In the genomic region with DNA sequence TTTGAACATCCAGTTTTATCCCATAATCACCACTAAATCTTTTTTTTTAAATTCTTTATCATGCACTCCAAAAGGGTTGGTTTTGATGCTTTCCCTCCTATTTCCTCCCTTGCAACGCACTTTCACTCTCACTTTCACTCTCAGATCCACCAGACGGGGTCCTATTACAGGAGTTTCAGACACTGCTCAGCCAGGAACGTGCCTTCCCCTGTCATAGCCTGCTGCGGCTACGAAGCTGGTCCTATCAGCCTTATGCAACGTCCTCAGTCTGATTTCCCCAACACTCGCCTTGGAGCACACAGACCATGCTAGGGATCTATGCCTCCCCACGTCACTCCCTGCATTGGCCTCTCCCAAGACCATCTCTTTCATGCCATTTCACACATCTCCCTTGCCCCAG, we compare ENCODE assay signal across 8 cellular contexts. TPM values are rescaled to one million over a fixed set of nuclear protein-coding genes. Genes with fewer than 3 reads are reported as not detected.
A peak's percentile ranks its signal among the peaks of the same experiment; 100 is the strongest.
DNase-seq lines count a peak whose midpoint lies in the region; ATAC-seq, FAIRE-seq and TF ChIP-seq lines count a peak whose summit lies in the region.

No MANE protein-coding gene starts in this region.

- intact Hi-C loops in lower leg skin (cut with DNase I; ENCODE audit: low total_unique reads), result no loop called here

- H3K36me3 Mint-ChIP-seq in astrocyte (ENCODE audit: low read depth, unreplicated experiment) (no peaks in the 10 kb centered on the region), endothelial cell (ENCODE audit: low read depth, unreplicated experiment) (no peaks in the 10 kb centered on the region)

- no peaks in the 10 kb centered on the region for H3K79me2 ChIP-seq in astrocyte (ENCODE audit: insufficient read depth, low read length)

- H3K27me3 ChIP-seq in astrocyte (ENCODE audit: insufficient read depth, low read length), result no peaks in the 10 kb centered on the region

- TF ChIP-seq CTCF in astrocyte (IDR thresholded peaks at IDR 0.05; ENCODE audit: insufficient read depth, low read depth, low read length) (no peak), lower leg skin (IDR thresholded peaks at IDR 0.05) (no peak), endothelial cell (IDR thresholded peaks at IDR 0.05; ENCODE audit: unreplicated experiment) (no peak)

- no peak overlapping the region for H3K27ac Mint-ChIP-seq in astrocyte (ENCODE audit: unreplicated experiment)
- no peak overlapping the region for H3K27ac Mint-ChIP-seq in endothelial cell (ENCODE audit: unreplicated experiment)

- 5 to 6% methylated on average over 8 of the region's 8 CpGs for WGBS in lower leg skin, 2 donors

- DNase-seq in H4 (ENCODE audit: low spot score) (peak; percentile 74), MV-4-11 (lab: John Stamatoyannopoulos, UW) (peak; percentile 63), astrocyte (ENCODE audit: low read depth) (peak; percentile 2), lower leg skin (ENCODE audit: low spot score in 2 of 2) (no peak), ureter (ENCODE audit: low spot score) (peak; percentile 53), endothelial cell (ENCODE audit: low spot score) (no peak), COR-L47 (lab: John Stamatoyannopoulos, UW) (no peak)

- no peaks in the 10 kb centered on the region for H4K20me1 ChIP-seq in astrocyte (ENCODE audit: insufficient read depth, low read length)

- no peak for FAIRE-seq in astrocyte (lab: Jason Lieb, UNC)

- H3K4me1 ChIP-seq in astrocyte (ENCODE audit: insufficient read depth, low read length), result peaks cover 9% of the 10 kb centered on the region

- H3K9me3 Mint-ChIP-seq in astrocyte (ENCODE audit: unreplicated experiment) (peaks cover 18% of the 10 kb centered on the region), endothelial cell (ENCODE audit: unreplicated experiment) (peaks cover 11% of the 10 kb centered on the region)

- H3K9me3 ChIP-seq in astrocyte (ENCODE audit: insufficient read depth, low read depth, low read length), result no peaks in the 10 kb centered on the region

- H3K27me3 Mint-ChIP-seq in astrocyte (ENCODE audit: low read depth, unreplicated experiment) (no peaks in the 10 kb centered on the region), endothelial cell (ENCODE audit: unreplicated experiment) (peaks cover 5% of the 10 kb centered on the region)

- peak overlapping the region; percentile 83 for H3K4me2 ChIP-seq in astrocyte (ENCODE audit: low read length)

- H3K9ac ChIP-seq in astrocyte (ENCODE audit: low read length), result peak overlapping the region; percentile 67

- peak; percentile 95 for ATAC-seq in GM18502 (IDR thresholded peaks at IDR 0.05; ENCODE audit: poor library complexity, unreplicated experiment)

- H3K36me3 ChIP-seq in astrocyte (ENCODE audit: insufficient read depth, low read length), result no peaks in the 10 kb centered on the region

- TF ChIP-seq POLR2A in lower leg skin (IDR thresholded peaks at IDR 0.05), result no peak

- peaks cover 17% of the 10 kb centered on the region for H3K4me1 Mint-ChIP-seq in astrocyte (ENCODE audit: low read depth, unreplicated experiment)
- H3K4me1 Mint-ChIP-seq in endothelial cell (ENCODE audit: unreplicated experiment), result no peaks in the 10 kb centered on the region

- H3K4me3 ChIP-seq in astrocyte (ENCODE audit: insufficient read depth, low read depth, low read length) (peak overlapping the region; percentile 50), lower leg skin (ENCODE audit: low read depth, poor library complexity, severe bottlenecking) (peak overlapping the region; percentile 6)

- no peak overlapping the region for H3K27ac ChIP-seq in astrocyte (ENCODE audit: low read depth, low read length)

- H2AFZ ChIP-seq in astrocyte (ENCODE audit: low read depth, low read length), result peak overlapping the region; percentile 51

- H3K4me3 Mint-ChIP-seq in astrocyte (ENCODE audit: unreplicated experiment), result peak overlapping the region; percentile 81
- no peak overlapping the region for H3K4me3 Mint-ChIP-seq in endothelial cell (ENCODE audit: unreplicated experiment)

RNA-seq across cellular contexts. Expression of a gene that starts 23.4 kb away (rescaled TPM):
- not detected in 2 replicates for total RNA-seq in H4 (2014; rRNA removed; shearing (Covaris generic))
- total RNA-seq in astrocyte, result not detected in 2 replicates
- under 1 TPM in 1 of 4 donors, not detected in 3; 0.23 TPM for total RNA-seq in lower leg skin
- total RNA-seq in ureter, result 1.2 TPM
- not detected for total RNA-seq in endothelial cell (ENCODE audit: unreplicated experiment)

Comparison
In these comparisons a context has a peak if more than half of its experiments do, and no peak if none do; other contexts are left out.
1. DNase-seq: peak in H4 (single experiment), MV-4-11 (single experiment), astrocyte (single experiment) and ureter (single experiment); none in lower leg skin (0 of 2), endothelial cell (single experiment) and COR-L47 (single experiment).